Comparison of ENCODE assay signal across 19 cellular contexts in genomic region chr9:569276-569675, GRCh38.
"Had no signal": no experiment of that assay in that cellular context is flagged by ENCODE, and none has a peak within 500 bp of the region (broad histone marks: within the 10 kb centered on the region; RNA-seq: fewer than 3 reads in every experiment).

No MANE protein-coding gene starts in this region.

- H3K4me3 ChIP-seq: esophagus squamous epithelium, pancreas, sigmoid colon, thyroid gland had no signal

- H3K27ac Mint-ChIP-seq: activated CD4-positive, alpha-beta T cell treated with anti-CD3 and anti-CD28 coated beads, Interleukin-2, amount 10 ng/mL, durations not matched to agents 24 days and 14 days; activated CD8-positive, alpha-beta T cell treated with anti-CD3 and anti-CD28 coated beads for 36 hours; activated naive CD8-positive, alpha-beta T cell treated with anti-CD3 and anti-CD28 coated beads, Interleukin-2, amount 50 U/mL, for 24 hours; activated T-helper 2 cell treated with anti-CD3 and anti-CD28 coated beads, Interferon-gamma antibody, Interleukin-2, Interleukin-4, amounts not matched to agents 10 μg/mL and 5 μg/mL and 100 μg/mL, durations not matched to agents 14 hours and 24 hours and 36 hours; natural killer cell treated with Interleukin-12 subunit alpha and Interleukin-12 subunit beta and Interleukin-15 and Interleukin-18, amount 100 ng/mL, for 72 hours had no signal

- ATAC-seq: activated CD8-positive, alpha-beta T cell treated with anti-CD3 and anti-CD28 coated beads for 36 hours; activated naive CD8-positive, alpha-beta T cell treated with anti-CD3 and anti-CD28 coated beads, Interleukin-2, amount 50 U/mL, for 24 hours; natural killer cell treated with Interleukin-12 subunit alpha and Interleukin-12 subunit beta and Interleukin-15 and Interleukin-18, amount 100 ng/mL, for 72 hours; pancreas; SK-N-SH treated with all-trans-retinoic acid at 6 μM for 48 hours had no signal

- H3K27me3 ChIP-seq: esophagus squamous epithelium, neutrophil, pancreas, sigmoid colon, thyroid gland had no signal

- H3K9me3 ChIP-seq: esophagus squamous epithelium, neutrophil, pancreas, thyroid gland had no signal

- H3K36me3 ChIP-seq: neutrophil, pancreas, sigmoid colon, thyroid gland had no signal

- H3K36me3 Mint-ChIP-seq: natural killer cell treated with Interleukin-12 subunit alpha and Interleukin-12 subunit beta and Interleukin-15 and Interleukin-18, amount 100 ng/mL, for 72 hours had no signal

- H3K4me1 Mint-ChIP-seq: activated CD4-positive, alpha-beta T cell treated with anti-CD3 and anti-CD28 coated beads, Interleukin-2, amount 10 ng/mL, durations not matched to agents 24 days and 14 days had no signal

- DNase-seq: activated CD4-positive, alpha-beta T cell treated with anti-CD3 and anti-CD28 coated beads, Interleukin-2, amount 10 ng/mL, durations not matched to agents 24 days and 14 days; activated CD8-positive, alpha-beta T cell treated with anti-CD3 and anti-CD28 coated beads for 36 hours; activated naive CD4-positive, alpha-beta T cell treated with Interleukin-2 at 50 U/mL for 16 hours; activated naive CD8-positive, alpha-beta T cell treated with anti-CD3 and anti-CD28 coated beads, Interleukin-2, amount 50 U/mL, for 24 hours; activated T-cell treated with anti-CD3 and anti-CD28 coated beads, Interleukin-2, amount 50 U/mL, for 1 hour; aorta; effector memory CD4-positive, alpha-beta T cell; esophagus squamous epithelium; hippocampal formation; pancreas; sigmoid colon; stimulated activated naive CD4-positive, alpha-beta T cell; T-helper 1 cell; T1000; thyroid gland had no signal

- H3K4me3 Mint-ChIP-seq: activated CD4-positive, alpha-beta T cell treated with anti-CD3 and anti-CD28 coated beads, Interleukin-2, amount 10 ng/mL, durations not matched to agents 24 days and 14 days; activated CD8-positive, alpha-beta T cell treated with anti-CD3 and anti-CD28 coated beads for 36 hours; activated naive CD8-positive, alpha-beta T cell treated with anti-CD3 and anti-CD28 coated beads, Interleukin-2, amount 50 U/mL, for 24 hours; natural killer cell treated with Interleukin-12 subunit alpha and Interleukin-12 subunit beta and Interleukin-15 and Interleukin-18, amount 100 ng/mL, for 72 hours had no signal

- H3K27ac ChIP-seq: esophagus squamous epithelium, neutrophil, sigmoid colon, thyroid gland had no signal

- H3K9me3 Mint-ChIP-seq: activated CD8-positive, alpha-beta T cell treated with anti-CD3 and anti-CD28 coated beads for 36 hours had no signal
